Comparison of ENCODE assay signal across 8 cellular contexts in genomic region chr2:120346034-120346666, GRCh38. TPM values are rescaled to one million over a fixed set of nuclear protein-coding genes. Genes with fewer than 3 reads are reported as not detected.
A peak's percentile ranks its signal among the peaks of the same experiment; 100 is the strongest.
DNase-seq lines count a peak whose midpoint lies in the region; ATAC-seq, FAIRE-seq and TF ChIP-seq lines count a peak whose summit lies in the region.

TSS of gene INHBB (plus strand) at chr2:120346136. CDS start at chr2:120346189, 53 bp downstream.

- no peaks in the 10 kb centered on the region for H3K9me3 ChIP-seq in H1 (ENCODE audit: insufficient read depth in 2 of 2, low read depth in 1 of 2, low read length in 1 of 2)
- no peaks in the 10 kb centered on the region for H3K9me3 ChIP-seq in neural cell (ENCODE audit: low read length)
- no peaks in the 10 kb centered on the region for H3K9me3 ChIP-seq in OCI-LY7 (ENCODE audit: low read length)

- H3K27ac ChIP-seq in H1 (ENCODE audit: low read depth, low read length), result no peak within 1 kb of the TSS
- H3K27ac ChIP-seq in neural cell (ENCODE audit: low read length), result no peak within 1 kb of the TSS
- no peak within 1 kb of the TSS for H3K27ac ChIP-seq in OCI-LY7 (ENCODE audit: low read depth, low read length, poor library complexity, severe bottlenecking)

- TF ChIP-seq EP300 in H1 (IDR thresholded peaks at IDR 0.05; ENCODE audit: borderline replicate concordance in 1 of 2, low read depth in 2 of 2, low read length in 2 of 2) (no peak), neural cell (conservative IDR thresholded peaks at IDR 0.05; ENCODE audit: poor library complexity, severe bottlenecking) (no peak)

- H3K4me2 ChIP-seq in H1 (ENCODE audit: insufficient read depth in 1 of 2, low read depth in 2 of 2, low read length in 2 of 2) (peak within 1 kb of the TSS; percentile 76 to 98), neural cell (ENCODE audit: low read length) (peak within 1 kb of the TSS; percentile 39), OCI-LY7 (ENCODE audit: low read length) (no peak within 1 kb of the TSS)

- no peak within 1 kb of the TSS for H4K91ac ChIP-seq in H1 (replicated peaks; ENCODE audit: insufficient read length, low read length)

- H2BK12ac ChIP-seq in H1 (ENCODE audit: low read depth, low read length), result peak within 1 kb of the TSS; percentile 68; the same call in 1 of the 2 replicates

- H4K8ac ChIP-seq in H1 (ENCODE audit: extremely low read depth, insufficient read depth, low read length), result peak within 1 kb of the TSS; percentile 64

- POLR2A ChIA-PET in H1 (lab: Charles Lee; ENCODE audit: partially characterized antibody), result interaction anchor here (0.9 to 1.5 kb wide), 3 partner anchors 10 to 729 kb away, joined by 3 to 4 read pairs (median 3); no protein-coding TSS in a partner anchor
- POLR2A ChIA-PET in OCI-LY7 (lab: Charles Lee), result no interaction called here

- H3K56ac ChIP-seq in H1 (replicated peaks; ENCODE audit: insufficient read length, low read depth, low read length), result no peak within 1 kb of the TSS

- H3K4me3 ChIP-seq in H1 (ENCODE audit: extremely low read depth in 1 of 4, insufficient read depth in 2 of 4, low read depth in 3 of 4, low read length in 4 of 4) (peak within 1 kb of the TSS; percentile 30 to 57 (median 38)), neural cell (ENCODE audit: low read length) (peak within 1 kb of the TSS; percentile 64), OCI-LY7 (ENCODE audit: low read depth, low read length, poor library complexity, severe bottlenecking) (no peak within 1 kb of the TSS)

- no peak within 1 kb of the TSS for H2BK5ac ChIP-seq in H1 (ENCODE audit: low read depth, low read length)

- H3K4me1 ChIP-seq in H1 (replicated peaks in 1 of 4; ENCODE audit: control insufficient read depth in 3 of 4, insufficient read depth in 4 of 4, low read length in 3 of 4) (peaks cover 11 to 46% (median 26%) of the 10 kb centered on the region in 4 experiments), OCI-LY7 (ENCODE audit: insufficient read depth, low read length, poor library complexity, severe bottlenecking) (no peaks in the 10 kb centered on the region)

- no peak within 1 kb of the TSS for H2BK20ac ChIP-seq in H1 (ENCODE audit: low read length)

- H2AK5ac ChIP-seq in H1 (ENCODE audit: low read depth, low read length), result no peak within 1 kb of the TSS

- H4K20me1 ChIP-seq in H1 (replicated peaks in 1 of 2; ENCODE audit: control insufficient read depth in 1 of 2, insufficient read depth in 2 of 2, low read length in 2 of 2) (peaks cover 3 to 8% of the 10 kb centered on the region in 2 experiments), neural cell (ENCODE audit: insufficient read depth) (no peaks in the 10 kb centered on the region), OCI-LY7 (ENCODE audit: insufficient read depth, low read length) (no peaks in the 10 kb centered on the region)

- intact Hi-C loops in OCI-LY7 (cut with micrococcal nuclease; ENCODE audit: unreplicated experiment), result no loop called here

- H2AFZ ChIP-seq in H1 (ENCODE audit: low read length) (no peak within 1 kb of the TSS), neural cell (ENCODE audit: low read depth, low read length) (no peak within 1 kb of the TSS), OCI-LY7 (ENCODE audit: low read length) (no peak within 1 kb of the TSS)

- H2BK15ac ChIP-seq in H1 (ENCODE audit: low read length), result no peak within 1 kb of the TSS; the same call in 1 of the 2 replicates

- H3K18ac ChIP-seq in H1 (ENCODE audit: extremely low read depth, low read length), result peak within 1 kb of the TSS; percentile 32; the same call in 1 of the 2 replicates

- FAIRE-seq in H1 (lab: Jason Lieb, UNC), result no peak

- no peaks in the 10 kb centered on the region for H3K79me1 ChIP-seq in H1 (ENCODE audit: low read depth, low read length)

- no peak within 1 kb of the TSS for H4K5ac ChIP-seq in H1 (ENCODE audit: insufficient read length, low read depth, low read length)

- BruUV-seq in OCI-LY7 (replicated peaks; lab: Mats Ljungman, UMichigan), result no TSS peak

- H3K27me3 ChIP-seq in H1 (replicated peaks in 1 of 4; ENCODE audit: control insufficient read depth in 3 of 4, extremely low read depth in 1 of 4, insufficient read depth in 3 of 4, low read length in 3 of 4) (peaks cover 55 to 96% (median 88%) of the 10 kb centered on the region in 4 experiments), neural cell (ENCODE audit: insufficient read depth, low read depth, low read length) (peaks cover 85% of the 10 kb centered on the region)

- TF ChIP-seq CTCF in H1 (IDR thresholded peaks at IDR 0.05; ENCODE audit: control extremely low read depth in 1 of 3, insufficient read depth in 1 of 3, low read depth in 1 of 3, low read length in 3 of 3) (no peak), neural cell (IDR thresholded peaks at IDR 0.05; ENCODE audit: poor library complexity, severe bottlenecking) (no peak), OCI-LY7 (conservative IDR thresholded peaks at IDR 0.05; ENCODE audit: low read length) (no peak)

- no peaks in the 10 kb centered on the region for H3K9me2 ChIP-seq in neural cell (ENCODE audit: insufficient read depth, low read length)
- H3K9me2 ChIP-seq in OCI-LY7 (ENCODE audit: insufficient read depth, low read length), result no peaks in the 10 kb centered on the region

- H3K36me3 ChIP-seq in H1 (ENCODE audit: control insufficient read depth in 2 of 4, insufficient read depth in 4 of 4, low read length in 3 of 4), result peaks cover 0 to 19% (median 0%) of the 10 kb centered on the region in 4 experiments; a peak in 2 of 8 replicates
- H3K36me3 ChIP-seq in neural cell (ENCODE audit: insufficient read depth, low read length), result no peaks in the 10 kb centered on the region
- no peaks in the 10 kb centered on the region for H3K36me3 ChIP-seq in OCI-LY7 (ENCODE audit: insufficient read depth, low read length)

- H3K23ac ChIP-seq in H1 (ENCODE audit: insufficient read length), result no peak within 1 kb of the TSS

- no peaks in the 10 kb centered on the region for H3F3A ChIP-seq in neural cell (ENCODE audit: insufficient read depth, low read length, poor library complexity, severe bottlenecking)

- H3K23me2 ChIP-seq in H1 (ENCODE audit: low read depth, low read length), result peaks cover 13% of the 10 kb centered on the region; the same call in 1 of the 2 replicates

- no peak for TF ChIP-seq POLR2A in H1 (IDR thresholded peaks at IDR 0.05; ENCODE audit: control extremely low read depth in 1 of 2, low read depth in 2 of 2, low read length in 2 of 2)

- H3K9ac ChIP-seq in H1 (replicated peaks in 1 of 4; ENCODE audit: extremely low read depth in 1 of 4, low read depth in 3 of 4, low read length in 3 of 4) (no peak within 1 kb of the TSS), neural cell (ENCODE audit: low read length) (no peak within 1 kb of the TSS)

- H3K14ac ChIP-seq in H1 (ENCODE audit: insufficient read length), result no peak within 1 kb of the TSS

- WGBS in H1 (ENCODE audit: extremely low coverage in 1 of 2, insufficient coverage in 1 of 2, insufficient read length in 1 of 2, insufficient replicate concordance in 2 of 2, low coverage in 1 of 2, low lambda C conversion rate in 2 of 2, missing lambda C conversion rate in 1 of 2), 2 experiments, result 3% methylated on average over 46 of the region's 97 CpGs; no CpG with 5 or more reads in 1 of the 2 experiments

- peak; percentile 77 for DNase-seq in D341Med (ENCODE audit: low spot score)
- DNase-seq in NCI-H510A treated with DMSO at 0.1 percent for 48 hours (lab: John Stamatoyannopoulos, UW), result peak; percentile 17
- DNase-seq in H1 (ENCODE audit: low read depth in 1 of 2, low spot score in 2 of 2), result no peak
- DNase-seq in OCI-LY7 (ENCODE audit: low spot score), result no peak

- H2BK120ac ChIP-seq in H1 (replicated peaks; ENCODE audit: low read depth, low read length), result no peak within 1 kb of the TSS

- ATAC-seq in HG02852 (IDR thresholded peaks at IDR 0.05; ENCODE audit: unreplicated experiment), result no peak
- no peak for ATAC-seq in HG02571 (IDR thresholded peaks at IDR 0.05; ENCODE audit: unreplicated experiment)
- no peak for ATAC-seq in HG03342 (IDR thresholded peaks at IDR 0.05; ENCODE audit: unreplicated experiment)

- H3K4ac ChIP-seq in H1 (replicated peaks; ENCODE audit: insufficient read length, low read depth, low read length), result no peak within 1 kb of the TSS

- TF ChIP-seq RAD21 in H1 (IDR thresholded peaks at IDR 0.05 in 1 of 2, conservative IDR thresholded peaks at IDR 0.05 in 1 of 2; ENCODE audit: low read depth in 2 of 2, low read length in 2 of 2), result no peak
- no peak for TF ChIP-seq RAD21 in neural cell (conservative IDR thresholded peaks at IDR 0.05)

- CTCF ChIA-PET in H1 (lab: Charles Lee; ENCODE audit: partially characterized antibody) (interaction anchor here (0.6 to 9.9 kb wide), 8 partner anchors 55 to 335 kb away, joined by 3 to 118 read pairs (median 3); partner anchors contain the start of gene RALB), OCI-LY7 (lab: Charles Lee; ENCODE audit: unreplicated experiment) (no interaction called here)

- no peaks in the 10 kb centered on the region for H3K79me2 ChIP-seq in H1 (ENCODE audit: control insufficient read depth in 1 of 2, insufficient read depth in 2 of 2, low read length in 2 of 2)
- H3K79me2 ChIP-seq in neural cell (replicated peaks; ENCODE audit: insufficient read depth, low read length), result no peaks in the 10 kb centered on the region
- no peaks in the 10 kb centered on the region for H3K79me2 ChIP-seq in OCI-LY7 (ENCODE audit: insufficient read depth, low read depth, low read length)

TF ChIP-seq in H1, 55 proteins besides CTCF, POLR2A, EP300 and RAD21 (continues in another document):
- TF ChIP-seq SUZ12 (IDR thresholded peaks at IDR 0.05; ENCODE audit: low read length), result peak; percentile 96; the same call in 1 of the 2 replicates

TF ChIP-seq in neural cell, 6 proteins besides CTCF, POLR2A, EP300 and RAD21 (continues in another document):
- TF ChIP-seq TAF1 (IDR thresholded peaks at IDR 0.05; ENCODE audit: low read depth), result no peak
- no peak for TF ChIP-seq SMC3 (conservative IDR thresholded peaks at IDR 0.05; ENCODE audit: poor library complexity)
- TF ChIP-seq EZH2 (IDR thresholded peaks at IDR 0.05; ENCODE audit: borderline replicate concordance, insufficient read depth, low read length, poor library complexity, severe bottlenecking), result no peak

RNA-seq across cellular contexts. Expression of gene INHBB, which starts in this region (rescaled TPM):
- 0.23 and 0.30 TPM in 2 replicates for total RNA-seq in H1 (2021; fragmentation: NEBNext Ultra II Directional; extraction: Animal tissue kit (Norgen Biotek cat#: 25700))
- polyA plus RNA-seq in H1 (2011; rRNA removed), result 0.24 and 0.32 TPM in 2 replicates
- polyA plus RNA-seq in H1 (2011; cell fraction: cytosol; rRNA removed), result 0.25 TPM
- polyA plus RNA-seq in H1 (2011; cell fraction: nucleus; rRNA removed), result 0.44 TPM
- 0.27 to 0.51 TPM (median 0.42 TPM) in 4 replicates for polyA plus RNA-seq in H1 (2012, experiment 1 of 2)
- 0.31 TPM for polyA plus RNA-seq in H1 (2012, experiment 2 of 2)
- 0.10 TPM for polyA plus RNA-seq in H1 (2013, experiment 1 of 2)
- 0.15 TPM for polyA plus RNA-seq in H1 (2013, experiment 2 of 2)
- 0.19 and 0.46 TPM in 2 replicates for polyA minus RNA-seq in H1 (2011; rRNA and poly(A)+ RNA removed)
- 0.44 TPM for polyA minus RNA-seq in H1 (2011; cell fraction: cytosol; rRNA and poly(A)+ RNA removed)
- polyA minus RNA-seq in H1 (2011; cell fraction: nucleus; rRNA and poly(A)+ RNA removed), result 0.50 TPM
- 0.10 TPM in 1 of 2 replicates, not detected in the other for polyA plus RNA-seq in neural cell
- polyA minus RNA-seq in neural cell, result not detected in 2 replicates
- not detected in 2 replicates for total RNA-seq in OCI-LY7 (2014; rRNA removed; shearing (Covaris generic))
- total RNA-seq in OCI-LY7 (2022), result not detected in 2 replicates

Comparison
In these comparisons a context has a peak if more than half of its experiments do, and no peak if none do; other contexts are left out.
1. DNase-seq: peak in D341Med (single experiment) and NCI-H510A treated with DMSO at 0.1 percent for 48 hours (single experiment); none in H1 (0 of 2) and OCI-LY7 (single experiment).